23 cellular contexts compared by ENCODE assay signal in the genomic region with DNA sequence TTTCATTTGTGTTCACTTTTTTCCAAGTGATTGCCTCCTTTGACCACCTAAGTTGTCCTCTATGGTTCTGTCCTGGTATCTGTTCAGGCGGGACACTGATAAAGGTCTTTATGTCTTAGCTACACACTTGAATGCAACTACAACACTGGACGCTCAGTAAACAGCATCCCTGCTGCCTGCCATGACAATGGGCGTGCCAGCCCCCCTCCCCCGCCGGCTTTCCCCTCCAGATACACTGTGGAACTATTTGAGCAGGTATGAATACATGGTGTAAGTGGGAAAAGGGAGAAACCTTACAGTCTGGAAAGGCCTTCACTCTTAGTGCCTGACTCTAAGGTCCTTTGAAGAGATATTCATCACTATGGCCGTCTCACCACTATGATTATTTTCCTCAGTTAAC.
"Had no signal": no experiment of that assay in that cellular context is flagged by ENCODE, and none has a peak within 500 bp of the region (broad histone marks: within the 10 kb centered on the region; RNA-seq: fewer than 3 reads in every experiment).

No MANE protein-coding gene starts in this region.

- H3K36me3 Mint-ChIP-seq: IgD-negative memory B cell had no signal

- H3K9ac ChIP-seq: KMS-11 had no signal

- H3K4me3 ChIP-seq: K562, SJCRH30 had no signal

- H3K4me1 ChIP-seq: SJCRH30 had no signal

- ATAC-seq: Panc1, PC-3 had no signal

- H3K27ac ChIP-seq: KMS-11, RWPE1, SJCRH30 had no signal

- H3K9me3 Mint-ChIP-seq: IgD-negative memory B cell had no signal

- H3K4me2 ChIP-seq: KMS-11 had no signal

- H3K9me3 ChIP-seq: SJCRH30 had no signal

- H3K27me3 ChIP-seq: SJCRH30 had no signal

- H3K27me3 Mint-ChIP-seq: IgD-negative memory B cell had no signal

- DNase-seq: Kasumi-1; MM.1S; NCI-H1092 treated with DMSO at 0.1 percent for 48 hours; NCI-H1436; NCI-H187; NCI-H2029; NCI-H2081 treated with DMSO at 0.1 percent for 48 hours; NCI-H2171; NCI-H226; NCI-H446; NCI-H510A; NCI-H524 treated with DMSO at 0.1 percent for 48 hours; NCI-H69; NCI-H774; NK-92 treated with Interleukin-12 subunit alpha and Interleukin-12 subunit beta, amount 100 ng/mL, for 24 hours; PC-3; SHP77 treated with DMSO at 0.1 percent for 48 hours; SJCRH30 had no signal
